ENCODE assay signal across 8 cellular contexts in the genomic region with DNA sequence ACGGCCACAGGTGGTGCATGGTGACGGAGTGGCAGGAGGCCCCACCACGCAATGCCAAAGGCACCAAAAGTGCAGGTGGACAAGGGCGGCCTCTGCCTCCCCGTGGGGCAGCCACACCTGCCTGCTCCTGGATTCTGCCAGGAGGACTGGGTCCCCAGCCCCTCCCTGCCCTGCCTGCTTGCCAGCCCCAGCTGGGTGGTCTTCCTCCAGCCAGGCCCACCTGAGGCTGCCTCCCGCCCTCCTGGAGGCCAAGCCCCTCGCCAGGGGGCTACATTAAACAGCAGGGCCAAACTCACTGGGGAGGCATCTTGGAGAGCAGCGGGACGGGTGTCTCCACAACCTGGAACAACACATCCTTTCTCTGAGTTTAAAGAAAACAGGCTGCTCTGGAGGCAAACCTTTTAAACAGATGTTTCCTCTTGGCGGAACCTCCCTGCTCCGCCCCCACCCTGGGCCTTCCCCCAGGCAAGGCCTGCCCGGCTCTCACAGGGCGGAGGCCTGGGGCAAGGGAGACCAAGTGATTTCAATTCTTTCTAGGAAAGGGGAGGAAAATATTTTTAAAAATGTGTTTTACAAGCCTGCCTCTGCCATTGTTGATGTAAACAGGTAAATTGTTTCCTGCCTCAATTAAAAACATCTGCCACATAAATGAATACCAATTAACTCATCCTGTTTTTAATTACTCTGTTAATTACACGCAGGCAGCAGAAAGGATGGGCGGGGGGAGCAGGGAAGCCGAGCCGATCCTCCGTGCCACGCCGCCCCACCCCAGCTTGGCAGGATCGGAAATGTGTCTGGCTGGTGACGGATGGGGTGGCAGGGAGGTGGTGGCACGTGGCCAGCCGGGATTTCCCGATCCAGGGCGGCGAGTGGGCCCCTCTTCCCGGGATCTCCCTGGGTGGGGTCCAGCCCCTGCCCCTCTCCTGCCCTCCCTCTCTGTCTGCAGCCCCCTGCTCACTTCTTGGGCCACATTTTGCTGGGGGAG. TPM values are rescaled to one million over a fixed set of nuclear protein-coding genes. Genes with fewer than 3 reads are reported as not detected.
A peak's percentile ranks its signal among the peaks of the same experiment; 100 is the strongest.
DNase-seq lines count a peak whose midpoint lies in the region; ATAC-seq, FAIRE-seq and TF ChIP-seq lines count a peak whose summit lies in the region.

No MANE protein-coding gene starts in this region.

- H3K27me3 ChIP-seq in endocrine pancreas (ENCODE audit: control insufficient read depth, insufficient read depth, low read length) = no peaks in the 10 kb centered on the region
- H3K27me3 ChIP-seq in pancreas = no peaks in the 10 kb centered on the region

- FAIRE-seq in pancreas (lab: Jason Lieb, UNC) = no peak

- intact Hi-C loops in pancreas (cut with DNase I) = no loop called here

- H3K9ac ChIP-seq in endocrine pancreas (ENCODE audit: control insufficient read depth, insufficient read depth, low read length) = peak overlapping the region; percentile 15

- H3K4me1 ChIP-seq in endocrine pancreas (ENCODE audit: control insufficient read depth, insufficient read depth, low read length) (no peaks in the 10 kb centered on the region), pancreas (peaks cover 38 to 52% (median 42%) of the 10 kb centered on the region in 3 donors)

- H3K9me3 ChIP-seq in endocrine pancreas (ENCODE audit: control insufficient read depth, low read length) (no peaks in the 10 kb centered on the region), pancreas (no peaks in the 10 kb centered on the region)

- WGBS in pancreas, 2 donors = 16 to 24% methylated on average over 28 of the region's 28 CpGs

- ATAC-seq in pancreas (peak in 3 of 4 donors; percentile 31 to 44 (median 32)), GM19463 (IDR thresholded peaks at IDR 0.05; ENCODE audit: unreplicated experiment) (no peak), HG02840 (IDR thresholded peaks at IDR 0.05; ENCODE audit: low FRiP score, unreplicated experiment) (no peak)

- peak overlapping the region in 3 of 4 donors; percentile 48 to 98 (median 93) for H3K27ac ChIP-seq in pancreas

- DNase-seq in Daoy (ENCODE audit: low read depth) (peak; percentile 65), NCI-H1092 (lab: John Stamatoyannopoulos, UW) (peak; percentile 35), pancreas (peak in 5 of 6 donors; percentile 60 to 83 (median 77)), middle frontal gyrus (ENCODE audit: extremely low spot score, low spot score) (no peak), NK-92 (lab: John Stamatoyannopoulos, UW; ENCODE audit: unreplicated experiment) (no peak)

- TF ChIP-seq CTCF in pancreas (IDR thresholded peaks at IDR 0.05) = no peak

- H3K36me3 ChIP-seq in endocrine pancreas (ENCODE audit: control insufficient read depth, insufficient read depth, low read length) = no peaks in the 10 kb centered on the region
- H3K36me3 ChIP-seq in pancreas = no peaks in the 10 kb centered on the region

- H3K4me3 ChIP-seq in endocrine pancreas (ENCODE audit: control insufficient read depth, insufficient read depth, low read length) (no peak overlapping the region), pancreas (peak overlapping the region in 1 of 4 donors; percentile 7)

RNA-seq across cellular contexts. Expression of a gene that starts 54.5 kb away (rescaled TPM):
- not detected in 2 replicates for total RNA-seq in Daoy (2014; rRNA removed; shearing (Covaris generic))
- under 1 TPM in 3 of 6 donors, not detected in 3; 0.23 to 0.35 (median 0.24) TPM for total RNA-seq in pancreas
- polyA plus RNA-seq in pancreas = under 1 TPM; 0.63 to 0.65 TPM

RNA-seq across cellular contexts. Expression of a gene that starts 56.1 kb away (rescaled TPM):
- not detected in 2 replicates for total RNA-seq in Daoy (2014; rRNA removed; shearing (Covaris generic))
- 10 to 100 TPM; 16.7 to 27.0 (median 21.9) TPM for total RNA-seq in pancreas
- polyA plus RNA-seq in pancreas = 10 to 100 TPM in 1 of 2 donors, 1 to 10 TPM in 1; 8.7 to 24.6 TPM

Comparison
In these comparisons a context has a peak if more than half of its experiments do, and no peak if none do; other contexts are left out.
1. DNase-seq: peak in Daoy (single experiment), NCI-H1092 (single experiment) and pancreas (5 of 6); none in middle frontal gyrus (single experiment) and NK-92 (single experiment).
2. ATAC-seq: peak in pancreas (3 of 4); none in GM19463 (single experiment) and HG02840 (single experiment).
3. RNA of a gene that starts 56.1 kb away (total RNA-seq): 16.7 to 27.0 TPM in pancreas; not detected in Daoy; every median in the first group is over 10 times any median in the second.